31 cellular contexts compared by ENCODE assay signal in genomic region chr18:13877133-13877532, GRCh38. TPM values are rescaled to one million over a fixed set of nuclear protein-coding genes. Genes with fewer than 3 reads are reported as not detected.
"Had no signal": no experiment of that assay in that cellular context is flagged by ENCODE, and none has a peak within 500 bp of the region (broad histone marks: within the 10 kb centered on the region; RNA-seq: fewer than 3 reads in every experiment).

No MANE protein-coding gene starts in this region.

- H3K27ac ChIP-seq: adrenal gland, body of pancreas, esophagus muscularis mucosa, foreskin keratinocyte, gastrocnemius medialis, heart left ventricle had no signal

- H3K27me3 ChIP-seq: adrenal gland, body of pancreas, foreskin keratinocyte had no signal

- H3K36me3 ChIP-seq: adrenal gland, esophagus muscularis mucosa, gastrocnemius medialis, heart left ventricle had no signal

- DNase-seq: activated CD4-positive, alpha-beta memory T cell treated with anti-CD3 and anti-CD28 coated beads, Interleukin-2, amount 10 ng/mL, durations not matched to agents 7 days and 5 days; activated CD4-positive, alpha-beta T cell treated with anti-CD3 and anti-CD28 coated beads for 1 hour; activated CD4-positive, alpha-beta T cell treated with anti-CD3 and anti-CD28 coated beads for 4 hours; activated CD4-positive, alpha-beta T cell treated with anti-CD3 and anti-CD28 coated beads, Interleukin-2, amount 10 ng/mL, durations not matched to agents 7 days and 5 days; activated CD4-positive, alpha-beta T cell treated with anti-CD3 and anti-CD28 coated beads, Interleukin-2, amount 50 U/mL, for 4 hours; activated CD8-positive, alpha-beta memory T cell treated with anti-CD3 and anti-CD28 coated beads, Interleukin-2, amount 50 U/mL, for 48 hours; activated effector memory CD4-positive, alpha-beta T cell treated with Interleukin-2 at 50 U/mL for 16 hours; activated gamma-delta T cell treated with Interleukin-2 at 50 U/mL for 16 hours; activated naive CD4-positive, alpha-beta T cell treated with anti-CD3 and anti-CD28 coated beads, Interleukin-2, amount 50 U/mL, for 16 hours; activated naive CD4-positive, alpha-beta T cell treated with Interleukin-2 at 50 U/mL for 16 hours; activated naive CD8-positive, alpha-beta T cell treated with anti-CD3 and anti-CD28 coated beads, Interleukin-2, amount 50 U/mL, for 24 hours; activated T-cell treated with anti-CD3 and anti-CD28 coated beads for 4 hours; activated T-cell treated with anti-CD3 and anti-CD28 coated beads, Interleukin-2, amount 50 U/mL, for 24 hours; adrenal gland; amygdala; aorta; body of pancreas; caudate nucleus; cortex of kidney; dermis blood vessel endothelial cell; effector CD4-positive, alpha-beta T cell; effector memory CD8-positive, alpha-beta T cell; erythroblast; foreskin keratinocyte; gastrocnemius medialis; glutamatergic neuron; heart left ventricle; T-helper 2 cell had no signal

- H3K9me3 ChIP-seq: adrenal gland, body of pancreas, esophagus muscularis mucosa, gastrocnemius medialis, heart left ventricle had no signal

- H3K4me1 ChIP-seq: adrenal gland, body of pancreas, esophagus muscularis mucosa, foreskin keratinocyte, gastrocnemius medialis, heart left ventricle had no signal

- H3K4me3 ChIP-seq: adrenal gland, body of pancreas, esophagus muscularis mucosa, gastrocnemius medialis, heart left ventricle had no signal

RNA-seq across cellular contexts. Expression of gene MC2R, which starts 38.2 kb away (rescaled TPM):
- total RNA-seq: activated CD4-positive, alpha-beta memory T cell treated with anti-CD3 and anti-CD28 coated beads, Interleukin-2, amount 10 ng/mL, durations not matched to agents 7 days and 5 days; activated CD4-positive, alpha-beta T cell treated with anti-CD3 and anti-CD28 coated beads, Interleukin-2, amount 10 ng/mL, durations not matched to agents 7 days and 5 days; activated T-helper 17 cell treated with anti-CD3 and anti-CD28 coated beads, Interleukin-2, amount 50 U/mL, for 72 hours; aorta; body of pancreas; chondrocyte; dermis blood vessel endothelial cell; foreskin keratinocyte; gastrocnemius medialis; heart left ventricle had no signal

RNA-seq across cellular contexts. Expression of gene MC5R, which starts 53.2 kb away (rescaled TPM):
- total RNA-seq: activated CD4-positive, alpha-beta memory T cell treated with anti-CD3 and anti-CD28 coated beads, Interleukin-2, amount 10 ng/mL, durations not matched to agents 7 days and 5 days; activated CD4-positive, alpha-beta T cell treated with anti-CD3 and anti-CD28 coated beads, Interleukin-2, amount 10 ng/mL, durations not matched to agents 7 days and 5 days; activated T-helper 17 cell treated with anti-CD3 and anti-CD28 coated beads, Interleukin-2, amount 50 U/mL, for 72 hours; aorta; body of pancreas; chondrocyte; dermis blood vessel endothelial cell; esophagus muscularis mucosa; foreskin keratinocyte; gastrocnemius medialis; heart left ventricle had no signal
